Comparison of ENCODE assay signal across 8 cellular contexts in the genomic region with DNA sequence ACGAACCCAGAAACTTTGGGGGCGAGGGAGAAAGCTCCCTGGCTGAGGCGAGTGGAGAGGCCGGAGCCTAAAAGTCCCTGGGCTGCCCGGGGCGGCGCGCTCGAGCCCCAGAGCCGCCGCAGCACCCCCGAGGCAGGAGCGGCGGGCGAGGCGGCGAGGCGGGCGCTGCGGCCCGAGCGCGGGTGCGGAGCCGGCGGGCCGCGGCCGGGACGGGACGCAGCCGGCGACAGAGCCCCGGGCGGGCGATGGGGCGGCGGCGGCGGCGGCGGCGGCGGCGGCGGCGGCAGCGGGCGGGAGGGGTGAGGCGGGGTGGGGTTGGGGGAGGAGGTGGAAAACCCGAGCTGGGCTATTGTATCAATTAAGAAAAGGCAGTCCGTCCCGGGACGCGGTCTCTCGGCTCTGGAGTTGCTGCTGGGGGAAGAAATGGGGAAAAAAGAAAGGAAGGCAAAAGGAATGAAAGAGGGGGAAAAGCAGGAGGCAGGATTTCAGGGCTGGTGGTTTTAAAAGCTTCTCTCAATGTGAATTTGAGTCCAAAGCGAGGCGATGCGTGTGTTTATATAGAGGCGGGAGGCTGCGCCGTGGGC. TPM values are rescaled to one million over a fixed set of nuclear protein-coding genes. Genes with fewer than 3 reads are reported as not detected.
A peak's percentile ranks its signal among the peaks of the same experiment; 100 is the strongest.
DNase-seq lines count a peak whose midpoint lies in the region; ATAC-seq and TF ChIP-seq lines count a peak whose summit lies in the region.

No MANE protein-coding gene starts in this region.

- peak overlapping the region in 1 of 8 donors; percentile 31 for H3K27ac Mint-ChIP-seq in CD8-positive, alpha-beta memory T cell

- POLR2A ChIA-PET in CD8-positive, alpha-beta memory T cell (lab: Charles Lee): interaction anchor here (1.2 kb wide), 1 partner anchor 613 kb away, joined by 4 read pairs; no protein-coding TSS in a partner anchor

- peaks cover 12% of the 10 kb centered on the region for H3K4me1 ChIP-seq in CD8-positive, alpha-beta memory T cell (ENCODE audit: insufficient read depth, low read length)
- H3K4me1 ChIP-seq in muscle layer of duodenum (ENCODE audit: control insufficient read depth in 1 of 2, insufficient read depth in 2 of 2, low read length in 2 of 2): peaks cover 0 to 56% of the 10 kb centered on the region in 2 donors

- H3K9me3 Mint-ChIP-seq in CD8-positive, alpha-beta memory T cell: peaks cover 0 to 6% (median 3%) of the 10 kb centered on the region in 5 donors

- no peak overlapping the region for H3K4me3 ChIP-seq in CD8-positive, alpha-beta memory T cell (ENCODE audit: low read length)
- H3K4me3 ChIP-seq in choroid plexus epithelial cell (ENCODE audit: low read depth, low read length) (peak overlapping the region; percentile 55), muscle layer of duodenum (ENCODE audit: low read depth in 1 of 2, low read length in 2 of 2) (peak overlapping the region; percentile 44 to 73)

- H3K9me3 ChIP-seq in CD8-positive, alpha-beta memory T cell (ENCODE audit: low read length): no peaks in the 10 kb centered on the region
- no peaks in the 10 kb centered on the region for H3K9me3 ChIP-seq in muscle layer of duodenum (ENCODE audit: control insufficient read depth in 1 of 2, low read length in 2 of 2)

- H3K27me3 ChIP-seq in CD8-positive, alpha-beta memory T cell (ENCODE audit: insufficient read depth, low read length, poor library complexity, severe bottlenecking): peaks cover 43% of the 10 kb centered on the region
- H3K27me3 ChIP-seq in muscle layer of duodenum (ENCODE audit: low read depth, low read length): peaks cover 20% of the 10 kb centered on the region

- H3K36me3 Mint-ChIP-seq in CD8-positive, alpha-beta memory T cell: no peaks in the 10 kb centered on the region

- no peaks in the 10 kb centered on the region for H3K36me3 ChIP-seq in CD8-positive, alpha-beta memory T cell (ENCODE audit: insufficient read depth, low read length)
- H3K36me3 ChIP-seq in muscle layer of duodenum (ENCODE audit: control insufficient read depth in 1 of 2, insufficient read depth in 2 of 2, low read length in 2 of 2): no peaks in the 10 kb centered on the region

- H3K4me1 Mint-ChIP-seq in CD8-positive, alpha-beta memory T cell: peaks cover 34 to 57% (median 51%) of the 10 kb centered on the region in 3 donors

- H3K4me3 Mint-ChIP-seq in CD8-positive, alpha-beta memory T cell: peak overlapping the region; percentile 15 to 90 (median 83)

- no peak overlapping the region for H3K27ac ChIP-seq in CD8-positive, alpha-beta memory T cell (ENCODE audit: low read depth, low read length)
- no peak overlapping the region for H3K27ac ChIP-seq in muscle layer of duodenum (ENCODE audit: low read length)

- H3K27me3 Mint-ChIP-seq in CD8-positive, alpha-beta memory T cell: peaks cover 53 to 80% of the 10 kb centered on the region in 2 donors

- no peak for ATAC-seq in HG03095 (IDR thresholded peaks at IDR 0.05; ENCODE audit: unreplicated experiment)

- DNase-seq in CD8-positive, alpha-beta memory T cell: no peak
- peak; percentile 15 for DNase-seq in M059J (ENCODE audit: low read depth)
- no peak for DNase-seq in choroid plexus epithelial cell (ENCODE audit: low read depth)
- DNase-seq in SIG-M5 treated with dmso at 0.1 percent for 504 hours (lab: John Stamatoyannopoulos, UW; ENCODE audit: unreplicated experiment): no peak
- DNase-seq in MV-4-11 (lab: John Stamatoyannopoulos, UW): no peak
- no peak for DNase-seq in NCI-H1048 (lab: John Stamatoyannopoulos, UW)

- CTCF ChIA-PET in CD8-positive, alpha-beta memory T cell (lab: Charles Lee): interaction anchor here (1.7 kb wide), 1 partner anchor 10 kb away, joined by 5 read pairs; no protein-coding TSS in a partner anchor

- no peak for TF ChIP-seq CTCF in choroid plexus epithelial cell (conservative IDR thresholded peaks at IDR 0.05; ENCODE audit: low read depth, low read length)

RNA-seq across cellular contexts. Expression of gene CYP26B1, which starts 0.8 kb away (rescaled TPM):
- not detected for total RNA-seq in CD8-positive, alpha-beta memory T cell
- polyA plus RNA-seq in CD8-positive, alpha-beta memory T cell: not detected
- 4.2 and 6.8 TPM in 2 replicates for total RNA-seq in M059J (2014; rRNA removed; shearing (Covaris generic))
